In the genomic region with DNA sequence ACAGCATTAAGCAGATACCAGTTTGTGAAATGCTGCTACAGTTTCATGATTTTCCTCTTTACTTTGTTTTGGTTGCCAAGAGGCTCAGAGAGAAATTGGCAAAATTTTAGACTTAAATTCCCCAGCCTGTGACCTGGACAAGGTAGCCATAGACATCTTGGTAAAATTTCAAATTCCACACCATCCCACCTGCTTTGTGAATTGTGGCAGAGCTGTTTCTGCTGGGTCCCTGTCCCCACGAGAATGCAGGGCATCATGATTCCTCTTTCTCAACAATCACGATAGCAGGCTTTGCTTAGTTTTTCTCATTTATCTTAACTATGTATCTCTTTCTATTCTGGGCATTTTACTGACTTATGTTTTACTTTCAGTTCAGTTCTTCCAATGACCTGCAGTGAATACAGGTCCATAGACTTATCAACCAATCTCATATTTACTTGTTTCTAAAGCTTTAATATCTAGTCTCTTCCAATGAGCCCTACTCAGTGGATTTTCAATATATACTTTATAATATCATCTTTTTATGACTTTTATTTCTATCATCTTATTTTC, we compare ENCODE assay signal across 17 cellular contexts.
DNase-seq lines count a peak whose midpoint lies in the region; ATAC-seq and TF ChIP-seq lines count a peak whose summit lies in the region.
"Had no signal": no experiment of that assay in that cellular context is flagged by ENCODE, and none has a peak within 500 bp of the region (broad histone marks: within the 10 kb centered on the region; RNA-seq: fewer than 3 reads in every experiment).

No MANE protein-coding gene starts in this region.

- H3K36me3 ChIP-seq in OCI-LY1 (ENCODE audit: insufficient read depth, low read length): no peaks in the 10 kb centered on the region
- H3K36me3 ChIP-seq: MG63 had no signal

- H3K27me3 Mint-ChIP-seq in stimulated activated naive CD8-positive, alpha-beta T cell treated with anti-CD3 and anti-CD28 coated beads, Interleukin-15, Interleukin-2, amounts not matched to agents 100 ng/mL and 50 ng/mL, for 24 hours: no peaks in the 10 kb centered on the region
- H3K27me3 Mint-ChIP-seq in activated naive CD8-positive, alpha-beta T cell treated with anti-CD3 and anti-CD28 coated beads for 36 hours: no peaks in the 10 kb centered on the region

- no peaks in the 10 kb centered on the region for H3K79me2 ChIP-seq in OCI-LY1 (ENCODE audit: insufficient read depth, low read length)

- no peak for DNase-seq in stimulated activated naive CD8-positive, alpha-beta T cell treated with anti-CD3 and anti-CD28 coated beads, Interleukin-15, Interleukin-2, amounts not matched to agents 100 U/mL and 50 U/mL, for 24 hours
- no peak for DNase-seq in activated naive CD8-positive, alpha-beta T cell treated with anti-CD3 and anti-CD28 coated beads for 36 hours
- no peak for DNase-seq in globus pallidus (ENCODE audit: low spot score)
- DNase-seq: ACHN, AML-193, H9, MG63, NCI-H1092 treated with DMSO at 0.1 percent for 48 hours, NCI-H2081 treated with DMSO at 0.1 percent for 48 hours, NCI-H2227 treated with DMSO at 0.1 percent for 48 hours, NCI-H524 treated with DMSO at 0.1 percent for 48 hours, RPMI8226 had no signal

- no peaks in the 10 kb centered on the region for H3K9me3 ChIP-seq in OCI-LY1 (ENCODE audit: low read length)
- H3K9me3 ChIP-seq: MG63 had no signal

- 0 out of 2 replicates have a peak, but pooled peaks cover 8% of the 10 kb centered on the region for H3F3A ChIP-seq in OCI-LY1 (ENCODE audit: insufficient read depth, low read length)

- peak overlapping the region; percentile 45 for H3K4me2 ChIP-seq in OCI-LY1 (ENCODE audit: low read length)

- no peaks in the 10 kb centered on the region for H4K20me1 ChIP-seq in OCI-LY1 (ENCODE audit: insufficient read depth, low read length)

- peaks cover 15% of the 10 kb centered on the region for H3K9me3 Mint-ChIP-seq in stimulated activated naive CD8-positive, alpha-beta T cell treated with anti-CD3 and anti-CD28 coated beads, Interleukin-15, Interleukin-2, amounts not matched to agents 100 ng/mL and 50 ng/mL, for 24 hours
- peaks cover 14% of the 10 kb centered on the region for H3K9me3 Mint-ChIP-seq in activated naive CD8-positive, alpha-beta T cell treated with anti-CD3 and anti-CD28 coated beads for 36 hours
- H3K9me3 Mint-ChIP-seq: H9 had no signal

- H3K9ac ChIP-seq in OCI-LY1 (ENCODE audit: low read length): peak overlapping the region; percentile 38; the same call in 1 of the 2 replicates

- H3K4me3 ChIP-seq in OCI-LY1 (ENCODE audit: low read depth, low read length, poor library complexity, severe bottlenecking): no peak overlapping the region
- H3K4me3 ChIP-seq: MG63 had no signal

- no peak for ATAC-seq in stimulated activated naive CD8-positive, alpha-beta T cell treated with anti-CD3 and anti-CD28 coated beads, Interleukin-15, Interleukin-2, amounts not matched to agents 100 U/mL and 50 U/mL, for 24 hours
- ATAC-seq in GM21381 (IDR thresholded peaks at IDR 0.05; ENCODE audit: unreplicated experiment) (no peak), GM21619 (IDR thresholded peaks at IDR 0.05; ENCODE audit: unreplicated experiment) (no peak)

- peak overlapping the region; percentile 92 for H3K27ac ChIP-seq in OCI-LY1 (ENCODE audit: low read depth, low read length, poor library complexity, severe bottlenecking)

- no peaks in the 10 kb centered on the region for H3K27me3 ChIP-seq in OCI-LY1 (ENCODE audit: insufficient read depth, low read length)
- H3K27me3 ChIP-seq: MG63 had no signal

- H3K4me3 Mint-ChIP-seq in stimulated activated naive CD8-positive, alpha-beta T cell treated with anti-CD3 and anti-CD28 coated beads, Interleukin-15, Interleukin-2, amounts not matched to agents 100 ng/mL and 50 ng/mL, for 24 hours: peak overlapping the region; percentile 52
- H3K4me3 Mint-ChIP-seq in activated naive CD8-positive, alpha-beta T cell treated with anti-CD3 and anti-CD28 coated beads for 36 hours: peak overlapping the region; percentile 3
- H3K4me3 Mint-ChIP-seq: CD14-positive monocyte, H9 had no signal

- H2AFZ ChIP-seq in OCI-LY1 (ENCODE audit: low read length): peak overlapping the region; percentile 60; the same call in 1 of the 2 replicates

- H3K27ac Mint-ChIP-seq in stimulated activated naive CD8-positive, alpha-beta T cell treated with anti-CD3 and anti-CD28 coated beads, Interleukin-15, Interleukin-2, amounts not matched to agents 100 ng/mL and 50 ng/mL, for 24 hours: peak overlapping the region; percentile 58
- H3K27ac Mint-ChIP-seq in activated naive CD8-positive, alpha-beta T cell treated with anti-CD3 and anti-CD28 coated beads for 36 hours: peak overlapping the region; percentile 75
- H3K27ac Mint-ChIP-seq: CD14-positive monocyte, H9 had no signal

- no peak for TF ChIP-seq CTCF in OCI-LY1 (IDR thresholded peaks at IDR 0.05; ENCODE audit: low read length)

- H3K9me2 ChIP-seq in OCI-LY1 (ENCODE audit: low read depth, low read length): no peaks in the 10 kb centered on the region

- H3K4me1 Mint-ChIP-seq in stimulated activated naive CD8-positive, alpha-beta T cell treated with anti-CD3 and anti-CD28 coated beads, Interleukin-15, Interleukin-2, amounts not matched to agents 100 ng/mL and 50 ng/mL, for 24 hours (ENCODE audit: low read depth): peaks cover 12% of the 10 kb centered on the region
- H3K4me1 Mint-ChIP-seq in activated naive CD8-positive, alpha-beta T cell treated with anti-CD3 and anti-CD28 coated beads for 36 hours: peaks cover 26% of the 10 kb centered on the region
- H3K4me1 Mint-ChIP-seq: CD14-positive monocyte had no signal

- H3K36me3 Mint-ChIP-seq in stimulated activated naive CD8-positive, alpha-beta T cell treated with anti-CD3 and anti-CD28 coated beads, Interleukin-15, Interleukin-2, amounts not matched to agents 100 ng/mL and 50 ng/mL, for 24 hours (ENCODE audit: low read depth): peaks cover 3% of the 10 kb centered on the region
- H3K36me3 Mint-ChIP-seq in activated naive CD8-positive, alpha-beta T cell treated with anti-CD3 and anti-CD28 coated beads for 36 hours: peaks cover 12% of the 10 kb centered on the region
- H3K36me3 Mint-ChIP-seq: CD14-positive monocyte had no signal

- H3K4me1 ChIP-seq in OCI-LY1 (ENCODE audit: insufficient read depth, low read length, severe bottlenecking): peaks cover 61% of the 10 kb centered on the region
